13 cellular contexts compared by ENCODE assay signal in genomic region chr11:128294001-128294684, GRCh38.
DNase-seq lines count a peak whose midpoint lies in the region; ATAC-seq, FAIRE-seq and TF ChIP-seq lines count a peak whose summit lies in the region.
"Had no signal": no experiment of that assay in that cellular context is flagged by ENCODE, and none has a peak within 500 bp of the region (broad histone marks: within the 10 kb centered on the region; RNA-seq: fewer than 3 reads in every experiment).

No MANE protein-coding gene starts in this region.

- H3K4me3 Mint-ChIP-seq in CD8-positive, alpha-beta T cell, result peak overlapping the region; percentile 1
- H3K4me3 Mint-ChIP-seq in activated T-helper 2 cell treated with anti-CD3 and anti-CD28 coated beads, Interferon-gamma antibody, Interleukin-2, Interleukin-4, amounts not matched to agents 10 μg/mL and 5 μg/mL and 100 μg/mL, durations not matched to agents 14 hours and 24 hours and 36 hours (ENCODE audit: low read depth), result no peak overlapping the region
- peak overlapping the region; percentile 95 for H3K4me3 Mint-ChIP-seq in natural killer cell treated with Interleukin-12 subunit alpha and Interleukin-12 subunit beta and Interleukin-15 and Interleukin-18, amount 100 ng/mL, for 72 hours

- CTCF ChIA-PET in CD8-positive, alpha-beta T cell (lab: Charles Lee), result interaction anchor here (1.0 to 18.0 kb wide), 3 partner anchors 30 to 337 kb away, joined by 3 to 236 read pairs (median 49); no protein-coding TSS in a partner anchor

- H3K4me1 Mint-ChIP-seq in CD8-positive, alpha-beta T cell (ENCODE audit: low read depth), result peaks cover 98% of the 10 kb centered on the region
- peaks cover 92% of the 10 kb centered on the region for H3K4me1 Mint-ChIP-seq in activated T-helper 2 cell treated with anti-CD3 and anti-CD28 coated beads, Interferon-gamma antibody, Interleukin-2, Interleukin-4, amounts not matched to agents 10 μg/mL and 5 μg/mL and 100 μg/mL, durations not matched to agents 14 hours and 24 hours and 36 hours (ENCODE audit: low read depth)
- peaks cover 83 to 95% of the 10 kb centered on the region in 2 donors for H3K4me1 Mint-ChIP-seq in natural killer cell treated with Interleukin-12 subunit alpha and Interleukin-12 subunit beta and Interleukin-15 and Interleukin-18, amount 100 ng/mL, for 72 hours (ENCODE audit: low read depth in 2 of 2)

- no peaks in the 10 kb centered on the region for H3K27me3 Mint-ChIP-seq in CD8-positive, alpha-beta T cell (ENCODE audit: low read depth)
- no peaks in the 10 kb centered on the region for H3K27me3 Mint-ChIP-seq in activated T-helper 2 cell treated with anti-CD3 and anti-CD28 coated beads, Interferon-gamma antibody, Interleukin-2, Interleukin-4, amounts not matched to agents 10 μg/mL and 5 μg/mL and 100 μg/mL, durations not matched to agents 14 hours and 24 hours and 36 hours (ENCODE audit: low read depth)
- no peaks in the 10 kb centered on the region for H3K27me3 Mint-ChIP-seq in natural killer cell treated with Interleukin-12 subunit alpha and Interleukin-12 subunit beta and Interleukin-15 and Interleukin-18, amount 100 ng/mL, for 72 hours

- DNase-seq in DMS53 (lab: John Stamatoyannopoulos, UW) (peak; percentile 53), DMS53 treated with DMSO at 0.1 percent for 48 hours (lab: John Stamatoyannopoulos, UW; ENCODE audit: unreplicated experiment) (no peak), RCC 7860 (ENCODE audit: low spot score) (no peak)
- DNase-seq in CD8-positive, alpha-beta T cell, result no peak
- no peak for DNase-seq in activated T-helper 2 cell treated with anti-CD3 and anti-CD28 coated beads, Interferon-gamma antibody, Interleukin-2, Interleukin-4, amounts not matched to agents 10 μg/mL and 5 μg/mL and 100 μg/mL, durations not matched to agents 14 hours and 24 hours and 36 hours (ENCODE audit: low spot score)
- no peak for DNase-seq in natural killer cell treated with Interleukin-12 subunit alpha and Interleukin-12 subunit beta and Interleukin-15 and Interleukin-18, amount 100 ng/mL, for 72 hours (ENCODE audit: low spot score)
- DNase-seq: GF-D8; NCI-H2171 treated with DMSO at 0.1 percent for 48 hours; stimulated activated CD4-positive, alpha-beta T cell treated with anti-CD3 and anti-CD28 coated beads, Interleukin-4, amount 100 ng/mL, for 1 hour had no signal

- no peak overlapping the region for H3K4me3 ChIP-seq in CD8-positive, alpha-beta T cell (ENCODE audit: low read depth, low read length)

- H3K27ac ChIP-seq in CD8-positive, alpha-beta T cell (ENCODE audit: low read depth, low read length), result no peak overlapping the region
- H3K27ac ChIP-seq: 22Rv1 had no signal

- H3K27ac Mint-ChIP-seq in CD8-positive, alpha-beta T cell, result peak overlapping the region; percentile 84
- H3K27ac Mint-ChIP-seq in activated T-helper 2 cell treated with anti-CD3 and anti-CD28 coated beads, Interferon-gamma antibody, Interleukin-2, Interleukin-4, amounts not matched to agents 10 μg/mL and 5 μg/mL and 100 μg/mL, durations not matched to agents 14 hours and 24 hours and 36 hours, result peak overlapping the region; percentile 53
- peak overlapping the region; percentile 95 to 97 for H3K27ac Mint-ChIP-seq in natural killer cell treated with Interleukin-12 subunit alpha and Interleukin-12 subunit beta and Interleukin-15 and Interleukin-18, amount 100 ng/mL, for 72 hours

- no peak for FAIRE-seq in RCC 7860 (lab: Jason Lieb, UNC)

- H3K36me3 ChIP-seq in CD8-positive, alpha-beta T cell (ENCODE audit: insufficient read depth, low read length), result no peaks in the 10 kb centered on the region

- no peaks in the 10 kb centered on the region for H3K27me3 ChIP-seq in CD8-positive, alpha-beta T cell (ENCODE audit: insufficient read depth, low read length)

- POLR2A ChIA-PET in CD8-positive, alpha-beta T cell (lab: Charles Lee), result interaction anchor here (0.9 to 5.3 kb wide), 4 partner anchors 7 to 187 kb away, joined by 4 to 58 read pairs (median 20); no protein-coding TSS in a partner anchor

- intact Hi-C loops in CD8-positive, alpha-beta T cell (cut with DNase I, micrococcal nuclease), result loop anchor here (5.0 kb wide), 5 partner anchors 83 to 463 kb away; no protein-coding TSS in a partner anchor
- intact Hi-C loops in activated T-helper 2 cell treated with anti-CD3 and anti-CD28 coated beads, Interferon-gamma antibody, Interleukin-2, Interleukin-4, amounts not matched to agents 10 μg/mL and 5 μg/mL and 100 μg/mL, durations not matched to agents 14 hours and 24 hours and 36 hours (cut with micrococcal nuclease), result loop anchor here (5.0 kb wide), 1 partner anchor 438 kb away; no protein-coding TSS in a partner anchor

- peaks cover 5% of the 10 kb centered on the region for H3K9me3 Mint-ChIP-seq in CD8-positive, alpha-beta T cell
- peaks cover 6% of the 10 kb centered on the region for H3K9me3 Mint-ChIP-seq in activated T-helper 2 cell treated with anti-CD3 and anti-CD28 coated beads, Interferon-gamma antibody, Interleukin-2, Interleukin-4, amounts not matched to agents 10 μg/mL and 5 μg/mL and 100 μg/mL, durations not matched to agents 14 hours and 24 hours and 36 hours
- H3K9me3 Mint-ChIP-seq in natural killer cell treated with Interleukin-12 subunit alpha and Interleukin-12 subunit beta and Interleukin-15 and Interleukin-18, amount 100 ng/mL, for 72 hours, result peaks cover 9% of the 10 kb centered on the region

- peaks cover 2% of the 10 kb centered on the region for H3K36me3 Mint-ChIP-seq in CD8-positive, alpha-beta T cell
- peaks cover 33% of the 10 kb centered on the region for H3K36me3 Mint-ChIP-seq in activated T-helper 2 cell treated with anti-CD3 and anti-CD28 coated beads, Interferon-gamma antibody, Interleukin-2, Interleukin-4, amounts not matched to agents 10 μg/mL and 5 μg/mL and 100 μg/mL, durations not matched to agents 14 hours and 24 hours and 36 hours (ENCODE audit: low read depth)
- H3K36me3 Mint-ChIP-seq in natural killer cell treated with Interleukin-12 subunit alpha and Interleukin-12 subunit beta and Interleukin-15 and Interleukin-18, amount 100 ng/mL, for 72 hours, result peaks cover 38% of the 10 kb centered on the region

- peaks cover 98% of the 10 kb centered on the region for H3K4me1 ChIP-seq in CD8-positive, alpha-beta T cell (ENCODE audit: insufficient read depth, low read length)

- ATAC-seq in CD8-positive, alpha-beta T cell, result no peak
- ATAC-seq in natural killer cell treated with Interleukin-12 subunit alpha and Interleukin-12 subunit beta and Interleukin-15 and Interleukin-18, amount 100 ng/mL, for 72 hours, result no peak
- no peak for ATAC-seq in GM19397 (IDR thresholded peaks at IDR 0.05; ENCODE audit: unreplicated experiment)
- ATAC-seq in HG02938 (IDR thresholded peaks at IDR 0.05; ENCODE audit: unreplicated experiment), result no peak
- ATAC-seq: right cardiac atrium had no signal

- no peak for TF ChIP-seq CTCF in CD8-positive, alpha-beta T cell (IDR thresholded peaks at IDR 0.05)

- no peaks in the 10 kb centered on the region for H3K9me3 ChIP-seq in CD8-positive, alpha-beta T cell (ENCODE audit: low read length)
